Comparison of ENCODE assay signal across 1 cellular context in genomic region chr5:43191740-43192557, GRCh38.
TF ChIP-seq lines count a peak whose summit lies in the region.

Gene NIM1K (plus strand): TSS chr5:43192225. CDS start chr5:43245776, 53,551 bp downstream.

TF ChIP-seq in GM23338, 12 proteins besides CTCF, POLR2A, EP300 and RAD21 (continued from another document):
- no peak for TF ChIP-seq ZNF462 (CRISPR knock-in tag; IDR thresholded peaks at IDR 0.05)
- no peak for TF ChIP-seq POLR2AphosphoS5 (IDR thresholded peaks at IDR 0.05; ENCODE audit: low read depth)
- TF ChIP-seq EZH2 (IDR thresholded peaks at IDR 0.05; ENCODE audit: low read depth, unreplicated experiment), result no peak
- no peak for TF ChIP-seq REST (IDR thresholded peaks at IDR 0.05; ENCODE audit: unreplicated experiment)
- TF ChIP-seq JUNB (IDR thresholded peaks at IDR 0.05; ENCODE audit: unreplicated experiment), result no peak
- TF ChIP-seq ZNF114 (CRISPR knock-in tag; IDR thresholded peaks at IDR 0.05), result no peak
- TF ChIP-seq NANOG (IDR thresholded peaks at IDR 0.05; ENCODE audit: borderline replicate concordance), result no peak
